2 cellular contexts compared by ENCODE assay signal in the genomic region with DNA sequence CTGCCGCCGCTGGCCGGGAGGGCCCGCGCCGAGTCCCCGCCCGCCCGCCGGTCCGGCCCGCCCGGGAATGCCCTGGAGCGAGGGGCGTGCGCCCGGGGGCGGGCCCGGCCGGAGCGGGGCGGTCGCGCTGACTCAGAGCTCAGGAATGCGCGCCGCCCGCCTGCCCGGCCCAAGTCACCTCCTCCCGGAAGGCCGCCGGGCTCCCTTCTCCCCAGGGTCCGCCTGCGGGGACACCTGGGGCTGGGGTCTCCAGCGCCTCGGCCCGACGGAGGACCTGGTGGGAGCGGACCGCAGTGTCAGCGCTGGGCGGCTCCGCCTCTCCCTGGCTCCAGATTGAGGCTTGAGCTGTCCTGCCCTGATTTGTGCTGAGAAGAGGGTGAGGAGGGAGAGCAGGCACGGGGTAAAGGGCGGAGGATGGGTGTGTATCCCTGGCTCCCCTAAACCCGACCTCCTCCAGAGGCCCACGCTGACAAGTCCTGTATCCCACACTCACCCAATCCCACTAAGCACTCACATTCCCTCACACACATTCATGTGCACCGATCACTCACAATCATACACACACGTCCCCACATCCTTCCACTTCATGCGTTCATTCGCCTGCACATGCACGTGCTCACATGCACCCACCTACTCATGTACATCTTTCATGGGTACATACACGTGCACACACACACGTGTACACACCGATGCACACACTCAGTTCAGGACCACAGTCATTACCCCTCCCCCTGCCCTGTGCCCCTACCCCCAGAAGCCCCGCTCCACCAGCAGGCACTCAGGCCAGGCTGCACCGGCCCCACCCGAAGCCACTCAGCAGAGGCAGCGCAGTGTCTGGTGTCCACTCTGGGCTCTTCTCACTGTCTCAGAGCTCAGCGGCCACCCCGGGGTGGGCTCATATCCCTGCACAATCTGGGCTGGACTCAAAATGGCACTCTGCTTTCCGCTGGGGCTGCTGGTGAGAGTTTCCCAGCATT.
TF ChIP-seq lines count a peak whose summit lies in the region.

TSS of gene RHBDF1 (minus strand) at position 71 of the 977 bp plus-strand sequence. CDS start 7,616 bp downstream, outside the sequence.

TF ChIP-seq in GM23338, 12 proteins besides CTCF, POLR2A, EP300 and RAD21:
- no peak for TF ChIP-seq JUNB (IDR thresholded peaks at IDR 0.05; ENCODE audit: unreplicated experiment)
- TF ChIP-seq, protein P1, sequence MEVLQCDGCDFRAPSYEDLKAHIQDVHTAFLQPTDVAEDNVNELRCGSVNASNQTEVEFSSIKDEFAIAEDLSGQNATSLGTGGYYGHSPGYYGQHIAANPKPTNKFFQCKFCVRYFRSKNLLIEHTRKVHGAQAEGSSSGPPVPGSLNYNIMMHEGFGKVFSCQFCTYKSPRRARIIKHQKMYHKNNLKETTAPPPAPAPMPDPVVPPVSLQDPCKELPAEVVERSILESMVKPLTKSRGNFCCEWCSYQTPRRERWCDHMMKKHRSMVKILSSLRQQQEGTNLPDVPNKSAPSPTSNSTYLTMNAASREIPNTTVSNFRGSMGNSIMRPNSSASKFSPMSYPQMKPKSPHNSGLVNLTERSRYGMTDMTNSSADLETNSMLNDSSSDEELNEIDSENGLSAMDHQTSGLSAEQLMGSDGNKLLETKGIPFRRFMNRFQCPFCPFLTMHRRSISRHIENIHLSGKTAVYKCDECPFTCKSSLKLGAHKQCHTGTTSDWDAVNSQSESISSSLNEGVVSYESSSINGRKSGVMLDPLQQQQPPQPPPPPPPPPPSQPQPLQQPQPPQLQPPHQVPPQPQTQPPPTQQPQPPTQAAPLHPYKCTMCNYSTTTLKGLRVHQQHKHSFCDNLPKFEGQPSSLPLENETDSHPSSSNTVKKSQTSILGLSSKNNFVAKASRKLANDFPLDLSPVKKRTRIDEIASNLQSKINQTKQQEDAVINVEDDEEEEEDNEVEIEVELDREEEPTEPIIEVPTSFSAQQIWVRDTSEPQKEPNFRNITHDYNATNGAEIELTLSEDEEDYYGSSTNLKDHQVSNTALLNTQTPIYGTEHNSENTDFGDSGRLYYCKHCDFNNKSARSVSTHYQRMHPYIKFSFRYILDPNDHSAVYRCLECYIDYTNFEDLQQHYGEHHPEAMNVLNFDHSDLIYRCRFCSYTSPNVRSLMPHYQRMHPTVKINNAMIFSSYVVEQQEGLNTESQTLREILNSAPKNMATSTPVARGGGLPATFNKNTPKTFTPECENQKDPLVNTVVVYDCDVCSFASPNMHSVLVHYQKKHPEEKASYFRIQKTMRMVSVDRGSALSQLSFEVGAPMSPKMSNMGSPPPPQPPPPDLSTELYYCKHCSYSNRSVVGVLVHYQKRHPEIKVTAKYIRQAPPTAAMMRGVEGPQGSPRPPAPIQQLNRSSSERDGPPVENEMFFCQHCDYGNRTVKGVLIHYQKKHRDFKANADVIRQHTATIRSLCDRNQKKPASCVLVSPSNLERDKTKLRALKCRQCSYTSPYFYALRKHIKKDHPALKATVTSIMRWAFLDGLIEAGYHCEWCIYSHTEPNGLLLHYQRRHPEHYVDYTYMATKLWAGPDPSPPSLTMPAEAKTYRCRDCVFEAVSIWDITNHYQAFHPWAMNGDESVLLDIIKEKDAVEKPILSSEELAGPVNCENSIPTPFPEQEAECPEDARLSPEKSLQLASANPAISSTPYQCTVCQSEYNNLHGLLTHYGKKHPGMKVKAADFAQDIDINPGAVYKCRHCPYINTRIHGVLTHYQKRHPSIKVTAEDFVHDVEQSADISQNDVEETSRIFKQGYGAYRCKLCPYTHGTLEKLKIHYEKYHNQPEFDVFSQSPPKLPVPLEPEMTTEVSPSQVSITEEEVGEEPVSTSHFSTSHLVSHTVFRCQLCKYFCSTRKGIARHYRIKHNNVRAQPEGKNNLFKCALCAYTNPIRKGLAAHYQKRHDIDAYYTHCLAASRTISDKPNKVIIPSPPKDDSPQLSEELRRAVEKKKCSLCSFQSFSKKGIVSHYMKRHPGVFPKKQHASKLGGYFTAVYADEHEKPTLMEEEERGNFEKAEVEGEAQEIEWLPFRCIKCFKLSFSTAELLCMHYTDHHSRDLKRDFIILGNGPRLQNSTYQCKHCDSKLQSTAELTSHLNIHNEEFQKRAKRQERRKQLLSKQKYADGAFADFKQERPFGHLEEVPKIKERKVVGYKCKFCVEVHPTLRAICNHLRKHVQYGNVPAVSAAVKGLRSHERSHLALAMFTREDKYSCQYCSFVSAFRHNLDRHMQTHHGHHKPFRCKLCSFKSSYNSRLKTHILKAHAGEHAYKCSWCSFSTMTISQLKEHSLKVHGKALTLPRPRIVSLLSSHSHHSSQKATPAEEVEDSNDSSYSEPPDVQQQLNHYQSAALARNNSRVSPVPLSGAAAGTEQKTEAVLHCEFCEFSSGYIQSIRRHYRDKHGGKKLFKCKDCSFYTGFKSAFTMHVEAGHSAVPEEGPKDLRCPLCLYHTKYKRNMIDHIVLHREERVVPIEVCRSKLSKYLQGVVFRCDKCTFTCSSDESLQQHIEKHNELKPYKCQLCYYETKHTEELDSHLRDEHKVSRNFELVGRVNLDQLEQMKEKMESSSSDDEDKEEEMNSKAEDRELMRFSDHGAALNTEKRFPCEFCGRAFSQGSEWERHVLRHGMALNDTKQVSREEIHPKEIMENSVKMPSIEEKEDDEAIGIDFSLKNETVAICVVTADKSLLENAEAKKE (CRISPR knock-in tag; IDR thresholded peaks at IDR 0.05): no peak
- no peak for TF ChIP-seq ETS1 (IDR thresholded peaks at IDR 0.05)
- no peak for TF ChIP-seq STAT1 (IDR thresholded peaks at IDR 0.05; ENCODE audit: unreplicated experiment)
- TF ChIP-seq EZH2 (IDR thresholded peaks at IDR 0.05; ENCODE audit: low read depth, unreplicated experiment): no peak
- no peak for TF ChIP-seq CREB1 (CRISPR knock-in tag; IDR thresholded peaks at IDR 0.05; ENCODE audit: low read depth)

TF ChIP-seq in H1, 55 proteins besides CTCF, POLR2A, EP300 and RAD21 (continues in another document):
- TF ChIP-seq CBX5 (IDR thresholded peaks at IDR 0.05; ENCODE audit: low read depth, low read length) (no peak), PHF8 (conservative IDR thresholded peaks at IDR 0.05; ENCODE audit: low read depth, low read length) (peak; percentile 32; the same call in 1 of the 2 replicates), EZH2 (IDR thresholded peaks at IDR 0.05; ENCODE audit: low read depth, low read length, severe bottlenecking) (no peak), SP2 (IDR thresholded peaks at IDR 0.05; ENCODE audit: low read length) (no peak), CHD2 (IDR thresholded peaks at IDR 0.05; ENCODE audit: low read length) (no peak), RNF2 (IDR thresholded peaks at IDR 0.05; ENCODE audit: borderline replicate concordance, low read depth, low read length, missing control alignments, poor library complexity, severe bottlenecking) (no peak), JUND (IDR thresholded peaks at IDR 0.05; ENCODE audit: low read length) (peak; percentile 97), CHD1 (IDR thresholded peaks at IDR 0.05; ENCODE audit: low read depth, low read length) (no peak), KDM4A (IDR thresholded peaks at IDR 0.05; ENCODE audit: low read depth, low read length, severe bottlenecking) (peak; percentile 27), BCL11A (IDR thresholded peaks at IDR 0.05; ENCODE audit: low read depth in 2 of 2, low read length in 2 of 2) (no peak), POLR2AphosphoS5 (IDR thresholded peaks at IDR 0.05; ENCODE audit: low read depth, low read length) (no peak), GTF2F1 (IDR thresholded peaks at IDR 0.05; ENCODE audit: borderline replicate concordance, low read depth, low read length) (no peak), ATF3 (IDR thresholded peaks at IDR 0.05; ENCODE audit: insufficient read depth, low read depth, low read length) (0 out of 2 replicates have a peak, but pooled peaks have one; percentile 23), FOSL1 (IDR thresholded peaks at IDR 0.05; ENCODE audit: insufficient read depth, low read depth, low read length) (peak; percentile 69; the same call in 1 of the 2 replicates), RFX5 (IDR thresholded peaks at IDR 0.05; ENCODE audit: borderline replicate concordance, low read depth, low read length) (no peak), TCF12 (IDR thresholded peaks at IDR 0.05; ENCODE audit: low read depth, low read length) (no peak), SIN3A (conservative IDR thresholded peaks at IDR 0.05 in 1 of 2, IDR thresholded peaks at IDR 0.05 in 1 of 2; ENCODE audit: low read depth in 1 of 2, low read length in 2 of 2) (no peak), CTBP2 (IDR thresholded peaks at IDR 0.05; ENCODE audit: borderline replicate concordance, insufficient read depth, insufficient read length, low read length) (no peak), EGR1 (IDR thresholded peaks at IDR 0.05; ENCODE audit: borderline replicate concordance, low read depth, low read length) (no peak), TEAD4 (IDR thresholded peaks at IDR 0.05; ENCODE audit: low read depth, low read length) (peak; percentile 75), CBX8 (IDR thresholded peaks at IDR 0.05; ENCODE audit: borderline replicate concordance, low read depth, low read length) (no peak), SRF (IDR thresholded peaks at IDR 0.05; ENCODE audit: low read depth, low read length) (no peak), MAFK (IDR thresholded peaks at IDR 0.05; ENCODE audit: low read depth, low read length) (no peak), SAP30 (IDR thresholded peaks at IDR 0.05; ENCODE audit: insufficient read depth, insufficient replicate concordance, low read length) (no peak), USF2 (IDR thresholded peaks at IDR 0.05; ENCODE audit: low read length) (no peak), GABPA (IDR thresholded peaks at IDR 0.05; ENCODE audit: borderline replicate concordance, insufficient read depth, low read length) (no peak), RXRA (IDR thresholded peaks at IDR 0.05; ENCODE audit: insufficient read depth, low read depth, low read length) (no peak), ZNF274 (IDR thresholded peaks at IDR 0.05; ENCODE audit: borderline replicate concordance, extremely low read depth, low read length) (no peak), TAF7 (optimal IDR thresholded peaks at IDR 0.05; ENCODE audit: borderline replicate concordance, low read depth, low read length) (no peak), KDM5A (IDR thresholded peaks at IDR 0.05; ENCODE audit: low read length) (no peak), ASH2L (IDR thresholded peaks at IDR 0.05; ENCODE audit: low read length) (no peak), POU5F1 (IDR thresholded peaks at IDR 0.05; ENCODE audit: low read depth, low read length) (no peak), NANOG (IDR thresholded peaks at IDR 0.05; ENCODE audit: insufficient read depth, low read depth, low read length, poor library complexity, severe bottlenecking) (no peak), BACH1 (IDR thresholded peaks at IDR 0.05; ENCODE audit: low read length) (no peak), SP4 (IDR thresholded peaks at IDR 0.05; ENCODE audit: low read length) (no peak), HDAC6 (IDR thresholded peaks at IDR 0.05; ENCODE audit: low read depth, low read length) (no peak), CREB1 (IDR thresholded peaks at IDR 0.05) (no peak), SP1 (IDR thresholded peaks at IDR 0.05; ENCODE audit: low read depth, low read length) (no peak), HDAC2 (IDR thresholded peaks at IDR 0.05; ENCODE audit: borderline replicate concordance in 1 of 2, low read depth in 2 of 2, low read length in 2 of 2) (no peak), JUN (IDR thresholded peaks at IDR 0.05; ENCODE audit: low read depth, low read length) (peak; percentile 47; the same call in 1 of the 2 replicates), TBP (IDR thresholded peaks at IDR 0.05; ENCODE audit: low read depth, low read length) (no peak), SUZ12 (IDR thresholded peaks at IDR 0.05; ENCODE audit: low read length) (no peak), RBBP5 (IDR thresholded peaks at IDR 0.05; ENCODE audit: borderline replicate concordance, low read depth, low read length) (0 out of 2 replicates have a peak, but pooled peaks have one; percentile 41), CEBPB (IDR thresholded peaks at IDR 0.05; ENCODE audit: low read depth, low read length) (no peak)
- TF ChIP-seq, protein P2, sequence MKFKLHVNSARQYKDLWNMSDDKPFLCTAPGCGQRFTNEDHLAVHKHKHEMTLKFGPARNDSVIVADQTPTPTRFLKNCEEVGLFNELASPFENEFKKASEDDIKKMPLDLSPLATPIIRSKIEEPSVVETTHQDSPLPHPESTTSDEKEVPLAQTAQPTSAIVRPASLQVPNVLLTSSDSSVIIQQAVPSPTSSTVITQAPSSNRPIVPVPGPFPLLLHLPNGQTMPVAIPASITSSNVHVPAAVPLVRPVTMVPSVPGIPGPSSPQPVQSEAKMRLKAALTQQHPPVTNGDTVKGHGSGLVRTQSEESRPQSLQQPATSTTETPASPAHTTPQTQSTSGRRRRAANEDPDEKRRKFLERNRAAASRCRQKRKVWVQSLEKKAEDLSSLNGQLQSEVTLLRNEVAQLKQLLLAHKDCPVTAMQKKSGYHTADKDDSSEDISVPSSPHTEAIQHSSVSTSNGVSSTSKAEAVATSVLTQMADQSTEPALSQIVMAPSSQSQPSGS (IDR thresholded peaks at IDR 0.05; ENCODE audit: low read length): no peak
- TF ChIP-seq, protein P3, sequence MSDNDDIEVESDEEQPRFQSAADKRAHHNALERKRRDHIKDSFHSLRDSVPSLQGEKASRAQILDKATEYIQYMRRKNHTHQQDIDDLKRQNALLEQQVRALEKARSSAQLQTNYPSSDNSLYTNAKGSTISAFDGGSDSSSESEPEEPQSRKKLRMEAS (IDR thresholded peaks at IDR 0.05): no peak; the same call in 1 of the 2 replicates
- TF ChIP-seq, protein P4, sequence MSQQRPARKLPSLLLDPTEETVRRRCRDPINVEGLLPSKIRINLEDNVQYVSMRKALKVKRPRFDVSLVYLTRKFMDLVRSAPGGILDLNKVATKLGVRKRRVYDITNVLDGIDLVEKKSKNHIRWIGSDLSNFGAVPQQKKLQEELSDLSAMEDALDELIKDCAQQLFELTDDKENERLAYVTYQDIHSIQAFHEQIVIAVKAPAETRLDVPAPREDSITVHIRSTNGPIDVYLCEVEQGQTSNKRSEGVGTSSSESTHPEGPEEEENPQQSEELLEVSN (IDR thresholded peaks at IDR 0.05): 0 out of 2 replicates have a peak, but pooled peaks have one; percentile 24
